Comparison of ENCODE assay signal across 24 cellular contexts in genomic region chr19:56156768-56157167, GRCh38. TPM values are rescaled to one million over a fixed set of nuclear protein-coding genes. Genes with fewer than 3 reads are reported as not detected.
DNase-seq lines count a peak whose midpoint lies in the region; ATAC-seq and TF ChIP-seq lines count a peak whose summit lies in the region.
"Had no signal": no experiment of that assay in that cellular context is flagged by ENCODE, and none has a peak within 500 bp of the region (broad histone marks: within the 10 kb centered on the region; RNA-seq: fewer than 3 reads in every experiment).

No MANE protein-coding gene starts in this region.

- intact Hi-C loops in esophagus muscularis mucosa (cut with DNase I) (no loop called here), right cardiac atrium (cut with DNase I) (loop anchor here in 1 of 4 donors (10.0 kb wide), 1 partner anchor 52 kb away; no protein-coding TSS in a partner anchor), stomach (cut with DNase I; ENCODE audit: low total_unique reads) (no loop called here)

- peaks cover 0 to 2% of the 10 kb centered on the region in 2 donors for H3K27me3 Mint-ChIP-seq in CD8-positive, alpha-beta memory T cell

- TF ChIP-seq POLR2A in esophagus muscularis mucosa (IDR thresholded peaks at IDR 0.05; ENCODE audit: low read depth) (no peak), stomach (IDR thresholded peaks at IDR 0.05) (no peak)

- peaks cover 4 to 14% (median 4%) of the 10 kb centered on the region in 3 donors for H3K4me1 Mint-ChIP-seq in CD8-positive, alpha-beta memory T cell

- CTCF ChIA-PET in CD8-positive, alpha-beta memory T cell (lab: Charles Lee): no interaction called here

- POLR2A ChIA-PET in CD8-positive, alpha-beta memory T cell (lab: Charles Lee): no interaction called here

- no peaks in the 10 kb centered on the region for H3K9me3 Mint-ChIP-seq in CD8-positive, alpha-beta memory T cell

- TF ChIP-seq EP300 in esophagus muscularis mucosa (IDR thresholded peaks at IDR 0.05) (no peak), stomach (IDR thresholded peaks at IDR 0.05) (no peak)

- H3K27me3 ChIP-seq in esophagus muscularis mucosa: no peaks in the 10 kb centered on the region
- no peaks in the 10 kb centered on the region for H3K27me3 ChIP-seq in right cardiac atrium (ENCODE audit: control insufficient read depth, insufficient read depth)
- no peaks in the 10 kb centered on the region for H3K27me3 ChIP-seq in stomach
- H3K27me3 ChIP-seq in CD8-positive, alpha-beta memory T cell (ENCODE audit: insufficient read depth, low read length, poor library complexity, severe bottlenecking): no peaks in the 10 kb centered on the region
- H3K27me3 ChIP-seq: SJCRH30 had no signal

- H3K4me1 ChIP-seq in esophagus muscularis mucosa (peaks cover 0 to 16% (median 10%) of the 10 kb centered on the region in 4 donors), right cardiac atrium (ENCODE audit: control insufficient read depth, insufficient read depth, low read length) (no peaks in the 10 kb centered on the region), stomach (peaks cover 5 to 23% (median 11%) of the 10 kb centered on the region in 4 donors)
- no peaks in the 10 kb centered on the region for H3K4me1 ChIP-seq in CD8-positive, alpha-beta memory T cell (ENCODE audit: insufficient read depth, low read length)
- H3K4me1 ChIP-seq: Caco-2, SJCRH30 had no signal

- H3K27ac Mint-ChIP-seq in CD8-positive, alpha-beta memory T cell: no peak overlapping the region

- no peak overlapping the region for H3K4me3 Mint-ChIP-seq in CD8-positive, alpha-beta memory T cell

- H3K36me3 ChIP-seq in esophagus muscularis mucosa (peaks cover 15 to 77% (median 56%) of the 10 kb centered on the region in 4 donors), stomach (peaks cover 29 to 85% (median 77%) of the 10 kb centered on the region in 4 donors)
- peaks cover 6% of the 10 kb centered on the region for H3K36me3 ChIP-seq in CD8-positive, alpha-beta memory T cell (ENCODE audit: insufficient read depth, low read length)

- TF ChIP-seq CTCF in esophagus muscularis mucosa (IDR thresholded peaks at IDR 0.05): no peak
- no peak for TF ChIP-seq CTCF in stomach (IDR thresholded peaks at IDR 0.05)

- WGBS in esophagus muscularis mucosa: 71% methylated on average over 9 of the region's 11 CpGs
- whole genome bisulfite sequencing in right cardiac atrium: 67% methylated on average over 11 of the region's 11 CpGs
- WGBS in stomach, 5 donors: 49 to 73% (median 59%) methylated on average over 5 to 11 of the region's 11 CpGs

- no peak for DNase-seq in esophagus muscularis mucosa (ENCODE audit: extremely low spot score)
- peak in 2 of 3 donors; percentile 57 to 72 for DNase-seq in right cardiac atrium
- peak; percentile 46 for DNase-seq in mucosa of gallbladder (ENCODE audit: low spot score)
- no peak for DNase-seq in stomach
- DNase-seq in CD8-positive, alpha-beta memory T cell: no peak
- DNase-seq in hypothalamus (lab: John Stamatoyannopoulos, UW): no peak
- DNase-seq: ACHN; AML-193; Caco-2; DMS153; EL; IMR-90; Kasumi-1; NCI-H1105; NCI-H1694; NCI-H226; NCI-H526; NK-92 treated with Interleukin-12 subunit alpha and Interleukin-12 subunit beta, amount 100 ng/mL, for 24 hours; RPMI8226; SJCRH30 had no signal

- H3K9me3 ChIP-seq in esophagus muscularis mucosa (no peaks in the 10 kb centered on the region), right cardiac atrium (ENCODE audit: control insufficient read depth, low read length) (no peaks in the 10 kb centered on the region), stomach (no peaks in the 10 kb centered on the region)
- H3K9me3 ChIP-seq in CD8-positive, alpha-beta memory T cell (ENCODE audit: low read length): no peaks in the 10 kb centered on the region
- H3K9me3 ChIP-seq: Caco-2, SJCRH30 had no signal

- ATAC-seq in right cardiac atrium (peak; percentile 47 to 79), HG03565 (IDR thresholded peaks at IDR 0.05; ENCODE audit: unreplicated experiment) (no peak), HG03039 (IDR thresholded peaks at IDR 0.05; ENCODE audit: unreplicated experiment) (no peak)

- H3K27ac ChIP-seq in esophagus muscularis mucosa (replicated peaks in 1 of 4) (peak overlapping the region in 3 of 4 donors; percentile 14 to 39 (median 20)), right cardiac atrium (ENCODE audit: low read length) (peak overlapping the region; percentile 47), stomach (peak overlapping the region in 3 of 5 donors; percentile 7 to 39 (median 29))
- H3K27ac ChIP-seq in CD8-positive, alpha-beta memory T cell (ENCODE audit: low read depth, low read length): no peak overlapping the region
- H3K27ac ChIP-seq: SJCRH30 had no signal

- H3K4me3 ChIP-seq in esophagus muscularis mucosa (no peak overlapping the region), right cardiac atrium (ENCODE audit: low read length) (no peak overlapping the region), stomach (no peak overlapping the region)
- H3K4me3 ChIP-seq in CD8-positive, alpha-beta memory T cell (ENCODE audit: low read length): no peak overlapping the region
- H3K4me3 ChIP-seq: SJCRH30 had no signal

- peaks cover 8 to 70% (median 18%) of the 10 kb centered on the region in 3 donors for H3K36me3 Mint-ChIP-seq in CD8-positive, alpha-beta memory T cell

RNA-seq across cellular contexts. Expression of gene ZNF444, which starts 15.7 kb away (rescaled TPM):
- total RNA-seq in esophagus muscularis mucosa (10 to 100 TPM; 32.0 to 78.2 (median 52.1) TPM), right cardiac atrium (10 to 100 TPM; 19.3 to 29.3 (median 23.1) TPM), mucosa of gallbladder (76.2 TPM), stomach (10 to 100 TPM; 13.4 to 77.0 (median 62.9) TPM)
- polyA plus RNA-seq in right cardiac atrium (20.0 TPM), stomach (10 to 100 TPM; 31.9 to 44.7 (median 36.5) TPM)
- 10 to 100 TPM; 24.9 to 26.7 TPM for total RNA-seq in CD8-positive, alpha-beta memory T cell
- polyA plus RNA-seq in CD8-positive, alpha-beta memory T cell: 19.7 TPM

RNA-seq across cellular contexts. Expression of gene GALP, which starts 19.0 kb away (rescaled TPM):
- total RNA-seq in esophagus muscularis mucosa (not detected), right cardiac atrium (not detected), mucosa of gallbladder (not detected), stomach (not detected)
- polyA plus RNA-seq in right cardiac atrium (not detected), stomach (not detected)
- total RNA-seq in CD8-positive, alpha-beta memory T cell: not detected
- not detected for polyA plus RNA-seq in CD8-positive, alpha-beta memory T cell
- total RNA-seq: Caco-2, HT-29, IMR-90, OCI-LY7, SJCRH30 had no signal
- polyA plus RNA-seq: IMR-90 had no signal

RNA-seq across cellular contexts. Expression of gene ZNF787, which starts 35.7 kb away (rescaled TPM):
- total RNA-seq in esophagus muscularis mucosa (10 to 100 TPM; 15.0 to 34.2 (median 28.4) TPM), right cardiac atrium (10 to 100 TPM; 22.0 to 29.2 (median 26.2) TPM), mucosa of gallbladder (38.2 TPM), stomach (10 to 100 TPM in 4 of 5 donors, 1 to 10 TPM in 1; 2.7 to 77.3 (median 30.3) TPM)
- polyA plus RNA-seq in right cardiac atrium (25.4 TPM), stomach (10 to 100 TPM; 22.4 to 29.6 (median 24.8) TPM)
- 10 to 100 TPM; 34.7 to 38.7 TPM for total RNA-seq in CD8-positive, alpha-beta memory T cell
- 2.8 TPM for polyA plus RNA-seq in CD8-positive, alpha-beta memory T cell

RNA-seq across cellular contexts. Expression of gene ZSCAN5B, which starts 40.8 kb away (rescaled TPM):
- 1 to 10 TPM in 1 of 4 donors, not detected in 3; 1.2 TPM for total RNA-seq in esophagus muscularis mucosa
- not detected for total RNA-seq in right cardiac atrium
- not detected for polyA plus RNA-seq in right cardiac atrium
- total RNA-seq in mucosa of gallbladder: not detected
- not detected for total RNA-seq in stomach
- not detected for polyA plus RNA-seq in stomach
- total RNA-seq in CD8-positive, alpha-beta memory T cell: not detected
- not detected for polyA plus RNA-seq in CD8-positive, alpha-beta memory T cell
- total RNA-seq: Caco-2, HT-29, IMR-90, OCI-LY7 had no signal
- polyA plus RNA-seq: IMR-90 had no signal

RNA-seq across cellular contexts. Expression of gene ZSCAN5C, which starts 45.3 kb away (rescaled TPM):
- total RNA-seq in esophagus muscularis mucosa: not detected
- total RNA-seq in right cardiac atrium: not detected
- not detected for polyA plus RNA-seq in right cardiac atrium
- not detected for total RNA-seq in mucosa of gallbladder
- not detected for total RNA-seq in stomach
- not detected for polyA plus RNA-seq in stomach
- total RNA-seq in CD8-positive, alpha-beta memory T cell: not detected
- polyA plus RNA-seq in CD8-positive, alpha-beta memory T cell: not detected
- total RNA-seq: Caco-2, HT-29, IMR-90, OCI-LY7, SJCRH30 had no signal
- polyA plus RNA-seq: IMR-90 had no signal

Comparison
In these comparisons a context has a peak if more than half of its experiments do, and no peak if none do; other contexts are left out.
1. DNase-seq: peak in right cardiac atrium (2 of 3) and mucosa of gallbladder (single experiment); none in esophagus muscularis mucosa (single experiment), stomach (single experiment), CD8-positive, alpha-beta memory T cell (0 of 5) and hypothalamus (0 of 51).
2. ATAC-seq: peak in right cardiac atrium (2 of 2); none in HG03565 (single experiment) and HG03039 (single experiment).